In genomic region chr16:21263640-21264211, GRCh38 we compare ENCODE assay signal across 9 cellular contexts. TPM values are rescaled to one million over a fixed set of nuclear protein-coding genes. Genes with fewer than 3 reads are reported as not detected.
DNase-seq lines count a peak whose midpoint lies in the region; ATAC-seq and TF ChIP-seq lines count a peak whose summit lies in the region.
"Had no signal": no experiment of that assay in that cellular context is flagged by ENCODE, and none has a peak within 500 bp of the region (broad histone marks: within the 10 kb centered on the region; RNA-seq: fewer than 3 reads in every experiment).

No MANE protein-coding gene starts in this region.

- H3K27me3 Mint-ChIP-seq in memory B cell: peaks cover 1% of the 10 kb centered on the region
- H3K27me3 Mint-ChIP-seq in activated naive CD4-positive, alpha-beta T cell treated with anti-CD3 and anti-CD28 coated beads, Interleukin-2, amount 10 ng/mL, durations not matched to agents 7 days and 5 days: peaks cover 4% of the 10 kb centered on the region

- H3K9me2 ChIP-seq in Karpas-422 (replicated peaks; ENCODE audit: insufficient read depth, low read length): no peaks in the 10 kb centered on the region

- H3K36me3 ChIP-seq in Karpas-422 (ENCODE audit: insufficient read depth, low read length) (no peaks in the 10 kb centered on the region), left lung (no peaks in the 10 kb centered on the region)

- H3K4me1 ChIP-seq in Karpas-422 (ENCODE audit: low read length) (peaks cover 12% of the 10 kb centered on the region), left lung (no peaks in the 10 kb centered on the region)

- H2AFZ ChIP-seq in Karpas-422 (ENCODE audit: low read length): no peak overlapping the region

- peaks cover 4% of the 10 kb centered on the region for H3K36me3 Mint-ChIP-seq in memory B cell
- no peaks in the 10 kb centered on the region for H3K36me3 Mint-ChIP-seq in activated naive CD4-positive, alpha-beta T cell treated with anti-CD3 and anti-CD28 coated beads, Interleukin-2, amount 10 ng/mL, durations not matched to agents 7 days and 5 days

- no peaks in the 10 kb centered on the region for H3K9me3 ChIP-seq in Karpas-422 (ENCODE audit: low read length)
- no peaks in the 10 kb centered on the region for H3K9me3 ChIP-seq in left lung

- peak overlapping the region; percentile 64 for H3K4me3 Mint-ChIP-seq in memory B cell
- H3K4me3 Mint-ChIP-seq in activated naive CD4-positive, alpha-beta T cell treated with anti-CD3 and anti-CD28 coated beads, Interleukin-2, amount 10 ng/mL, durations not matched to agents 7 days and 5 days: no peak overlapping the region
- H3K4me3 Mint-ChIP-seq: dendritic cell treated with granulocyte-macrophage colony-stimulating factor and Interleukin-4, amounts not matched to agents 40 ng/mL and 50 ng/mL, for 4 days had no signal

- peak overlapping the region; percentile 29 for H3K27ac Mint-ChIP-seq in memory B cell
- H3K27ac Mint-ChIP-seq in activated naive CD4-positive, alpha-beta T cell treated with anti-CD3 and anti-CD28 coated beads, Interleukin-2, amount 10 ng/mL, durations not matched to agents 7 days and 5 days: no peak overlapping the region
- H3K27ac Mint-ChIP-seq: dendritic cell treated with granulocyte-macrophage colony-stimulating factor and Interleukin-4, amounts not matched to agents 40 ng/mL and 50 ng/mL, for 4 days had no signal

- H3K79me2 ChIP-seq in Karpas-422 (ENCODE audit: low read length): no peaks in the 10 kb centered on the region

- no peak for TF ChIP-seq CTCF in left lung (IDR thresholded peaks at IDR 0.05)

- CTCF ChIA-PET in activated naive CD4-positive, alpha-beta T cell treated with anti-CD3 and anti-CD28 coated beads, Interleukin-2, amount 10 ng/mL, durations not matched to agents 7 days and 5 days (lab: Charles Lee): no interaction called here

- H3K27ac ChIP-seq in Karpas-422 (ENCODE audit: low read length) (no peak overlapping the region), left lung (no peak overlapping the region)

- no peaks in the 10 kb centered on the region for H3K9me3 Mint-ChIP-seq in memory B cell
- no peaks in the 10 kb centered on the region for H3K9me3 Mint-ChIP-seq in activated naive CD4-positive, alpha-beta T cell treated with anti-CD3 and anti-CD28 coated beads, Interleukin-2, amount 10 ng/mL, durations not matched to agents 7 days and 5 days
- H3K9me3 Mint-ChIP-seq: dendritic cell treated with granulocyte-macrophage colony-stimulating factor and Interleukin-4, amounts not matched to agents 40 ng/mL and 50 ng/mL, for 4 days had no signal

- H4K20me1 ChIP-seq in Karpas-422 (ENCODE audit: insufficient read depth, low read depth, low read length): no peaks in the 10 kb centered on the region

- H3K4me1 Mint-ChIP-seq in memory B cell: peaks cover 32% of the 10 kb centered on the region
- H3K4me1 Mint-ChIP-seq in activated naive CD4-positive, alpha-beta T cell treated with anti-CD3 and anti-CD28 coated beads, Interleukin-2, amount 10 ng/mL, durations not matched to agents 7 days and 5 days: no peaks in the 10 kb centered on the region

- intact Hi-C loops in left lung (cut with DNase I): no loop called here

- no peak overlapping the region for H3K4me2 ChIP-seq in Karpas-422 (ENCODE audit: low read depth, low read length, poor library complexity, severe bottlenecking)

- peak; percentile 81 for ATAC-seq in GM21825 (IDR thresholded peaks at IDR 0.05; ENCODE audit: unreplicated experiment)
- ATAC-seq in memory B cell (ENCODE audit: low read depth): peak; percentile 85
- no peak for ATAC-seq in left lung

- H3K27me3 ChIP-seq in Karpas-422 (ENCODE audit: low read length) (no peaks in the 10 kb centered on the region), left lung (no peaks in the 10 kb centered on the region)

- peak overlapping the region; percentile 24; the same call in 1 of the 2 replicates for H3K4me3 ChIP-seq in GM08714 (ENCODE audit: low read length)
- no peak overlapping the region for H3K4me3 ChIP-seq in Karpas-422 (ENCODE audit: low read length)
- no peak overlapping the region for H3K4me3 ChIP-seq in left lung

- H3K9ac ChIP-seq in Karpas-422 (ENCODE audit: low read length): no peak overlapping the region

- DNase-seq in NCI-H510A treated with DMSO at 0.1 percent for 48 hours (lab: John Stamatoyannopoulos, UW) (peak; percentile 81), memory B cell (ENCODE audit: low spot score in 2 of 2) (no peak), Karpas-422 (no peak), left lung (no peak)
- DNase-seq in activated CD4-positive, alpha-beta T cell treated with anti-CD3 and anti-CD28 coated beads for 4 hours: no peak
- DNase-seq in activated naive CD4-positive, alpha-beta T cell treated with anti-CD3 and anti-CD28 coated beads, Interleukin-2, amount 10 ng/mL, durations not matched to agents 7 days and 5 days: no peak

RNA-seq across cellular contexts. Expression of gene CRYM, which starts 14.4 kb away (rescaled TPM):
- total RNA-seq in Karpas-422 (2014; rRNA removed; shearing (Covaris generic); ENCODE audit: low replicate concordance): 6.8 and 7.1 TPM in 2 replicates
- total RNA-seq in left lung: 1 to 10 TPM; 3.6 to 9.0 TPM

RNA-seq across cellular contexts. Expression of gene ANKS4B, which starts 30.2 kb away (rescaled TPM):
- total RNA-seq in Karpas-422 (2014; rRNA removed; shearing (Covaris generic); ENCODE audit: low replicate concordance): not detected in 2 replicates
- total RNA-seq in left lung: not detected

RNA-seq across cellular contexts. Expression of gene ZP2, which starts 52.4 kb away (rescaled TPM):
- total RNA-seq in Karpas-422 (2014; rRNA removed; shearing (Covaris generic); ENCODE audit: low replicate concordance): not detected in 2 replicates
- total RNA-seq in left lung: not detected
